1 cellular context compared by ENCODE assay signal in the genomic region with DNA sequence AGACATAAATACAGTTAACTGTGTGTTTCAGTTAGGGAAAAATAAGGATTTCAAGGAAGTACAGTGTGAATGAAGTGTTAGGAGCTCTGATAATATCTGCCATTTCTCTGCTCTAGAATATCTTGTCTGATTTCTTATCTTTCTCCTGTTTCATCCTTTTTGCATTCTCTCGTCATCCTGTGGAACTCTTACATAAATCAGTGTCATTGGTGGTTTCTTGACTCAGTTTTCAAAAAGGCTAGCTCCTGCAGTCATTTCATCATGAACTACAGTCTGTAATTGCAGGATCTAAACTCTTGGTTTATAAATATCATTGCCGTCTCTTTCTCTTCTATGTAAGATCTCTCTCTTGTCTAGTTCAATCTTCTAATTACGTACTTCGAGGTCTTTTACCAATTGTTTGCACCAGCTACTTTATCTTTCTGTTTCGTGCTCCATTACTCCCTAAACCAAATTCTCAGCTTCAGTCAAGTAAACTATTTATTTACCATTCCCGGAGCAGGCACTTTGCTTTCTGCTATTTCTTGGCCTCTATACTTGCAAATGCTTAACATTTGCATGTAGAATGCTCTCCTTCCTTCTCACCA.
TF ChIP-seq lines count a peak whose summit lies in the region.

No MANE protein-coding gene starts in this region.

TF ChIP-seq in H1, 55 proteins besides CTCF, POLR2A, EP300 and RAD21 (continued from another document):
- no peak for TF ChIP-seq NANOG (IDR thresholded peaks at IDR 0.05; ENCODE audit: insufficient read depth, low read depth, low read length, poor library complexity, severe bottlenecking)
